In the genomic region with DNA sequence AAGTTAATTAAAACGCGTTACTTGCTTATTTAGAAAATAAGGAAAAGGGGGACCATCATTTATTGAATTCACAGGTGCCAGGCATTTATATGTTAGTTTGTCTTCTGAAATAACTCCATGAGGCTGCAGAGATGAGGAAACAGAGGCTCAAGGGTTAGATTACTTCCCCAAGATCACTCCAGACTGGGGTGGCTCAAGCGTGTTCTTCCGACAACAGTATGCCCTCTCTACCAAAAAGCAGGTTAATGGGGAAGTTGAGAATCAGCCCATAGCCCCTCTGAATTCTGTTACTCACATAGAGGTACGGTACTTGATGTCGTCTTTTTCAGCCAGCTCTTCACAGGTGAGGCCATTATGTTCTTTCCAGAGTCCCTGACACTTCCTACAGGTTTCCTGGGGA, we compare ENCODE assay signal across 21 cellular contexts. TPM values are rescaled to one million over a fixed set of nuclear protein-coding genes. Genes with fewer than 3 reads are reported as not detected.
DNase-seq lines count a peak whose midpoint lies in the region; ATAC-seq and TF ChIP-seq lines count a peak whose summit lies in the region.
"Had no signal": no experiment of that assay in that cellular context is flagged by ENCODE, and none has a peak within 500 bp of the region (broad histone marks: within the 10 kb centered on the region; RNA-seq: fewer than 3 reads in every experiment).

No MANE protein-coding gene starts in this region.

- H2BK120ac ChIP-seq in trophoblast cell (ENCODE audit: insufficient read depth, low read length, poor library complexity), result no peak overlapping the region

- BruUV-seq in A673 (replicated peaks; lab: Mats Ljungman, UMichigan), result no TSS peak

- H3K4me3 ChIP-seq in A673 (ENCODE audit: low read depth, low read length, poor library complexity, severe bottlenecking) (no peak overlapping the region), trophoblast cell (ENCODE audit: low read depth, low read length) (no peak overlapping the region)
- H3K4me3 ChIP-seq: BLaER1, SJCRH30 had no signal

- H4K8ac ChIP-seq in trophoblast cell (ENCODE audit: low read depth, low read length), result no peak overlapping the region

- no peak overlapping the region for H3K23ac ChIP-seq in trophoblast cell (ENCODE audit: low read length)

- no peak overlapping the region for H3K18ac ChIP-seq in trophoblast cell (ENCODE audit: low read length)

- no peak overlapping the region for H2AFZ ChIP-seq in trophoblast cell (ENCODE audit: insufficient read depth, low read length, poor library complexity)

- H3K9ac ChIP-seq in trophoblast cell (ENCODE audit: low read length), result no peak overlapping the region
- H3K9ac ChIP-seq: BLaER1 had no signal

- peak overlapping the region; percentile 42 for H4K91ac ChIP-seq in trophoblast cell (ENCODE audit: low read depth, low read length)

- POLR2A ChIA-PET in A673 (lab: Charles Lee; ENCODE audit: low non-redundant PET), result no interaction called here

- ATAC-seq in T-helper 17 cell, result no peak

- peaks cover 3% of the 10 kb centered on the region for H3K4me1 ChIP-seq in A673 (ENCODE audit: insufficient read depth, low read length, poor library complexity, severe bottlenecking)
- H3K4me1 ChIP-seq in trophoblast cell (ENCODE audit: control insufficient read depth in 1 of 2, insufficient read depth in 2 of 2, low read length in 2 of 2), result peaks cover 5% of the 10 kb centered on the region in 2 experiments
- H3K4me1 ChIP-seq: Caco-2 had no signal

- TF ChIP-seq CTCF in A673 (conservative IDR thresholded peaks at IDR 0.05; ENCODE audit: low read depth, low read length) (no peak), endothelial cell (IDR thresholded peaks at IDR 0.05; ENCODE audit: unreplicated experiment) (no peak)

- DNase-seq in A673 (ENCODE audit: low spot score) (no peak), T-helper 17 cell (no peak), endothelial cell (ENCODE audit: low spot score) (no peak), trophoblast cell (no peak), NCI-H1417 (lab: John Stamatoyannopoulos, UW) (no peak), cerebellar nuclear complex (lab: John Stamatoyannopoulos, UW) (no peak), epidermal melanocyte (ENCODE audit: insufficient read length, low spot score) (no peak)
- DNase-seq: Caco-2; CD4-positive, alpha-beta memory T cell; DMS 273 treated with DMSO at 0.1 percent for 48 hours; DMS79 treated with DMSO at 0.1 percent for 48 hours; NCI-H1048; NCI-H1436; NCI-H187 treated with DMSO at 0.1 percent for 48 hours; NCI-H2107; NCI-H446 treated with DMSO at 0.1 percent for 48 hours; NCI-H526 treated with DMSO at 0.1 percent for 48 hours; OCI-M1; SJCRH30 had no signal

- no peak overlapping the region for H3K14ac ChIP-seq in trophoblast cell (ENCODE audit: low read length)

- no peak overlapping the region for H2BK5ac ChIP-seq in trophoblast cell (ENCODE audit: low read depth, low read length, poor library complexity)

- CTCF ChIA-PET in A673 (lab: Charles Lee), result no interaction called here

- H3K36me3 ChIP-seq in A673 (ENCODE audit: insufficient read depth, low read length, poor library complexity, severe bottlenecking), result peaks cover 23% of the 10 kb centered on the region
- peaks cover 9 to 14% of the 10 kb centered on the region in 2 experiments for H3K36me3 ChIP-seq in trophoblast cell (ENCODE audit: control insufficient read depth in 1 of 2, insufficient read depth in 2 of 2, low read length in 2 of 2)

- H3K27ac Mint-ChIP-seq in T-helper 17 cell, result peak overlapping the region; percentile 2
- H3K27ac Mint-ChIP-seq in endothelial cell (ENCODE audit: unreplicated experiment), result peak overlapping the region; percentile 83

- H3K9me3 Mint-ChIP-seq in endothelial cell (ENCODE audit: unreplicated experiment), result no peaks in the 10 kb centered on the region
- H3K9me3 Mint-ChIP-seq: IgD-negative memory B cell had no signal

- H2AK5ac ChIP-seq in trophoblast cell (ENCODE audit: low read length), result peak overlapping the region; percentile 47

- H3K4me3 Mint-ChIP-seq in T-helper 17 cell, result no peak overlapping the region
- H3K4me3 Mint-ChIP-seq in endothelial cell (ENCODE audit: unreplicated experiment), result no peak overlapping the region
- H3K4me3 Mint-ChIP-seq: CD4-positive, alpha-beta memory T cell; IgD-negative memory B cell had no signal

- H2BK12ac ChIP-seq in trophoblast cell (ENCODE audit: low read length), result no peak overlapping the region

- H3K27me3 Mint-ChIP-seq in T-helper 17 cell (no peaks in the 10 kb centered on the region), endothelial cell (ENCODE audit: unreplicated experiment) (peaks cover 7% of the 10 kb centered on the region)
- H3K27me3 Mint-ChIP-seq: CD4-positive, alpha-beta memory T cell; IgD-negative memory B cell had no signal

- H3K4me1 Mint-ChIP-seq in T-helper 17 cell (peaks cover 6% of the 10 kb centered on the region), endothelial cell (ENCODE audit: unreplicated experiment) (peaks cover 40% of the 10 kb centered on the region)

- no CpG with 5 or more reads among the region's 6 CpGs for WGBS in trophoblast cell (ENCODE audit: extremely low coverage, insufficient coverage, insufficient read length)

- peak overlapping the region; percentile 14 for H3K27ac ChIP-seq in A673 (ENCODE audit: low read depth, low read length, poor library complexity, severe bottlenecking)
- no peak overlapping the region for H3K27ac ChIP-seq in trophoblast cell (ENCODE audit: low read depth, low read length)
- H3K27ac ChIP-seq: BLaER1, SJCRH30 had no signal

- H3K9me3 ChIP-seq in A673 (ENCODE audit: low read depth, low read length, poor library complexity, severe bottlenecking) (no peaks in the 10 kb centered on the region), T-helper 17 cell (ENCODE audit: control insufficient read depth, low read length, poor library complexity, severe bottlenecking) (no peaks in the 10 kb centered on the region), trophoblast cell (ENCODE audit: insufficient read depth, low read depth, low read length) (no peaks in the 10 kb centered on the region)
- H3K9me3 ChIP-seq: BLaER1, Caco-2, SJCRH30 had no signal

- peaks cover 4% of the 10 kb centered on the region for H3K36me3 Mint-ChIP-seq in T-helper 17 cell (ENCODE audit: low read depth)
- peaks cover 26% of the 10 kb centered on the region for H3K36me3 Mint-ChIP-seq in endothelial cell (ENCODE audit: low read depth, unreplicated experiment)

- no peak overlapping the region for H4K12ac ChIP-seq in trophoblast cell (ENCODE audit: low read depth, low read length)

- no peaks in the 10 kb centered on the region for H3K79me2 ChIP-seq in trophoblast cell (ENCODE audit: control insufficient read depth, insufficient read depth, low read length, poor library complexity)

- intact Hi-C loops in A673 (cut with micrococcal nuclease; ENCODE audit: unreplicated experiment), result no loop called here

- no peaks in the 10 kb centered on the region for H3K27me3 ChIP-seq in A673 (replicated peaks; ENCODE audit: insufficient read depth, low read depth, low read length, poor library complexity)
- H3K27me3 ChIP-seq in trophoblast cell (ENCODE audit: insufficient read depth, low read length), result no peaks in the 10 kb centered on the region
- H3K27me3 ChIP-seq: BLaER1, SJCRH30 had no signal

- no peak overlapping the region for H3K4me2 ChIP-seq in trophoblast cell (ENCODE audit: low read length)
- H3K4me2 ChIP-seq: BLaER1 had no signal

- peaks cover 8% of the 10 kb centered on the region for H3K79me1 ChIP-seq in trophoblast cell (ENCODE audit: low read length)

- no peak overlapping the region for H3K4ac ChIP-seq in trophoblast cell (ENCODE audit: low read depth, low read length)

RNA-seq across cellular contexts. Expression of gene FSCN1, which starts 59.5 kb away (rescaled TPM):
- total RNA-seq in A673 (2021), result 475 and 479 TPM in 2 replicates
- total RNA-seq in T-helper 17 cell, result 10 to 100 TPM in 1 of 2 donors, 1 to 10 TPM in 1; 8.6 to 10.0 TPM
- 1,785 TPM for total RNA-seq in endothelial cell (ENCODE audit: unreplicated experiment)
- 507 and 526 TPM in 2 replicates for polyA plus RNA-seq in trophoblast cell (2013)

Comparison
In these comparisons a context has a peak if more than half of its experiments do, and no peak if none do; other contexts are left out.
1. RNA of gene FSCN1, which starts 59.5 kb away (total RNA-seq): 1,785 TPM in endothelial cell (single experiment) and 475 to 479 TPM in A673; 8.6 to 10.0 TPM in T-helper 17 cell; every median in the first group is over 10 times any median in the second.